In the genomic region with DNA sequence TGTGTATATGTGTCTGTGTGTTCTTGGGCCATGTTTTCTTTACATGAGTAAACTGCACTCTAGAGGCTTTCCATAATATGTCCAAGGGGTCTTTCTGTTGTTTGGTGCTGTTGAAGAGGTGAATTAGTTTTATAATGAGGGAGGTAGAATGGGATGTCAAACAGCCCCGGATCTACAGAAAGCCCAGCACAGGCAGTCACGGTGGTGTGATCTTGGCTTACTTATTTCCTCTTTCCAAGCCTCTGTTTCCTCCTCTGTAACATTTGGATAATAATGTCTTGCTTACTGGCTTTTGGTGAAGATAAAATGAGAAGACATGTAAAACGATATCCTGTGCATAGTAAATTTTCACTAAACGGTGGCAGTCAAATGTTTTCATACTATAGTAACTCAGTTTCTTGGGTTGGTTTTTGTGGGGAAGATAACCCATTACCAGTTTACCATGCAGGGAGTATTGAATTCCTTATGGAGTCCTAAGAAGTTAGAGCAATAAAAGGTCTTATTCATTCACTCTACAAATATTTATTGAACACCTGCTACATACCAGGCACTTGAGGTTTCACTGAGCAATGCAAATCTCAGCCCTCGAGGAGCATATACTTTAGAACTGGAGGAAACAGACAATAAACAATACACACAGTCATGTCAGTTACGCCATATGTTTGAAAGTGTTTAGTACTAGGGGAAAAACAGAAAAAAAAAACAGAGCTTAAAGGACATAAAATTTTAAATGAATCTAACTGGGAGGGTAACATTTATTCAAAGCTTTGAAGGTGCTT, we compare ENCODE assay signal across 13 cellular contexts. TPM values are rescaled to one million over a fixed set of nuclear protein-coding genes. Genes with fewer than 3 reads are reported as not detected.
DNase-seq lines count a peak whose midpoint lies in the region; ATAC-seq and TF ChIP-seq lines count a peak whose summit lies in the region.
"Had no signal": no experiment of that assay in that cellular context is flagged by ENCODE, and none has a peak within 500 bp of the region (broad histone marks: within the 10 kb centered on the region; RNA-seq: fewer than 3 reads in every experiment).

No MANE protein-coding gene starts in this region.

- no peak overlapping the region for H3K4me3 ChIP-seq in gastrocnemius medialis
- H3K4me3 ChIP-seq: neural progenitor cell had no signal

- H3K23me2 ChIP-seq in H9 (ENCODE audit: insufficient read length, low read depth, low read length, poor library complexity, severe bottlenecking), result no peaks in the 10 kb centered on the region

- intact Hi-C loops in gastrocnemius medialis (cut with DNase I; ENCODE audit: low total_unique reads), result no loop called here

- no peak overlapping the region for H3K14ac ChIP-seq in H9 (ENCODE audit: insufficient read depth, low read length)

- H3K4me1 Mint-ChIP-seq in H9, result peaks cover 45 to 82% of the 10 kb centered on the region in 2 experiments

- WGBS in H9 (ENCODE audit: extremely low coverage, insufficient read length, low lambda C conversion rate), result no CpG with 5 or more reads among the region's 6 CpGs

- ATAC-seq in gastrocnemius medialis, result no peak
- no peak for ATAC-seq in HG02885 (IDR thresholded peaks at IDR 0.05; ENCODE audit: poor library complexity, unreplicated experiment)

- no peak overlapping the region for H2AK5ac ChIP-seq in H9 (ENCODE audit: insufficient read length, low read length)

- no peak overlapping the region for H2BK5ac ChIP-seq in H9 (ENCODE audit: insufficient read length, low read length)

- H3K27ac ChIP-seq in epithelial cell of prostate (peak overlapping the region; percentile 82), gastrocnemius medialis (peak overlapping the region; percentile 8 to 62 (median 48)), H9 (ENCODE audit: insufficient read length, low read depth, low read length) (no peak overlapping the region)
- H3K27ac ChIP-seq: neural progenitor cell had no signal

- H3K18ac ChIP-seq in H9 (ENCODE audit: insufficient read length, low read depth, low read length), result no peak overlapping the region

- peak; percentile 11 for DNase-seq in EH (ENCODE audit: low read depth)
- peak; percentile 13 for DNase-seq in NCI-H460 (ENCODE audit: extremely low read depth, low read depth)
- DNase-seq in epithelial cell of prostate (ENCODE audit: low read depth, low spot score), result peak; percentile 79
- no peak for DNase-seq in gastrocnemius medialis
- DNase-seq in amniotic stem cell (lab: John Stamatoyannopoulos, UW), result no peak
- no peak for DNase-seq in stimulated activated CD4-positive, alpha-beta T cell treated with anti-CD3 and anti-CD28 coated beads, Interleukin-12 subunit alpha, Interleukin-12 subunit beta, amount 100 ng/mL, for 4 hours
- no peak for DNase-seq in H9
- DNase-seq: activated effector memory CD4-positive, alpha-beta T cell treated with Interleukin-2 at 50 U/mL for 16 hours; caudate nucleus; NCI-H510A treated with DMSO at 0.1 percent for 48 hours; T-helper 1 cell had no signal

- no peak overlapping the region for H3T11ph ChIP-seq in H9 (ENCODE audit: low read length)

- no peak overlapping the region for H2AFZ ChIP-seq in H9 (ENCODE audit: low read length)
- H2AFZ ChIP-seq: neural progenitor cell had no signal

- no peak overlapping the region for H3K23ac ChIP-seq in H9 (ENCODE audit: insufficient read length, low read depth, low read length)

- no peak overlapping the region for H3K56ac ChIP-seq in H9 (ENCODE audit: insufficient read length, low read depth, low read length)

- no peaks in the 10 kb centered on the region for H3K9me3 Mint-ChIP-seq in H9
- H3K9me3 Mint-ChIP-seq: neural progenitor cell had no signal

- H3K4ac ChIP-seq in H9 (ENCODE audit: low read depth, low read length), result no peak overlapping the region

- in situ Hi-C loops in gastrocnemius medialis (cut with MboI; ENCODE audit: low sequenced_read_pairs in 4 of 4), result no loop called here

- H3K4me2 ChIP-seq in H9 (ENCODE audit: insufficient read depth, insufficient read length, low read length), result no peak overlapping the region
- H3K4me2 ChIP-seq: neural progenitor cell had no signal

- H3K36me3 Mint-ChIP-seq in H9 (ENCODE audit: insufficient read depth in 1 of 3, low read depth in 3 of 3), result peaks cover 0 to 8% (median 3%) of the 10 kb centered on the region in 3 experiments; a peak in 3 of 7 replicates
- H3K36me3 Mint-ChIP-seq: neural progenitor cell had no signal

- no peak overlapping the region for H3K9ac ChIP-seq in H9 (ENCODE audit: extremely low read depth, insufficient read length, low read length)
- H3K9ac ChIP-seq: neural progenitor cell had no signal

- H2BK15ac ChIP-seq in H9 (ENCODE audit: low read depth, low read length), result no peak overlapping the region

- H4K20me1 ChIP-seq in H9 (ENCODE audit: control insufficient read depth, insufficient read depth, insufficient read length), result no peaks in the 10 kb centered on the region

- no peak overlapping the region for H4K5ac ChIP-seq in H9 (ENCODE audit: insufficient read length, low read depth, low read length)

- no peak for TF ChIP-seq POLR2A in gastrocnemius medialis (IDR thresholded peaks at IDR 0.05)

- H3K79me1 ChIP-seq in H9 (ENCODE audit: insufficient read depth, low read depth, low read length, poor library complexity, severe bottlenecking), result no peaks in the 10 kb centered on the region

- H2BK12ac ChIP-seq in H9 (ENCODE audit: insufficient read length, low read depth, low read length), result no peak overlapping the region

- no peak overlapping the region for H4K8ac ChIP-seq in H9 (replicated peaks; ENCODE audit: insufficient read length, low read depth, low read length)

- no peak overlapping the region for H2BK120ac ChIP-seq in H9 (ENCODE audit: low read depth, low read length, poor library complexity, severe bottlenecking)

- no peaks in the 10 kb centered on the region for H3K9me3 ChIP-seq in gastrocnemius medialis
- H3K9me3 ChIP-seq in H9 (ENCODE audit: control insufficient read depth, low read depth, low read length), result no peaks in the 10 kb centered on the region

- TF ChIP-seq CTCF in gastrocnemius medialis (IDR thresholded peaks at IDR 0.05 in 4 of 5, conservative IDR thresholded peaks at IDR 0.05 in 1 of 5), result no peak
- no peak for TF ChIP-seq CTCF in H9 (conservative IDR thresholded peaks at IDR 0.05)

- H3K4me1 ChIP-seq in gastrocnemius medialis, result peaks cover 90 to 98% of the 10 kb centered on the region in 2 donors
- peaks cover 10% of the 10 kb centered on the region for H3K4me1 ChIP-seq in H9 (ENCODE audit: insufficient read depth, low read length)

- no peak overlapping the region for H3K4me3 Mint-ChIP-seq in H9
- H3K4me3 Mint-ChIP-seq: neural progenitor cell had no signal

- H3K27me3 Mint-ChIP-seq in H9 (ENCODE audit: low read depth), result no peaks in the 10 kb centered on the region

- no peaks in the 10 kb centered on the region for H3K79me2 ChIP-seq in H9 (ENCODE audit: insufficient read depth, low read length)

- H4K91ac ChIP-seq in H9 (ENCODE audit: insufficient read length, low read depth, low read length), result no peak overlapping the region

- no peak overlapping the region for H2BK20ac ChIP-seq in H9 (ENCODE audit: low read depth, low read length, poor library complexity, severe bottlenecking)

- peaks cover 0 to 2% of the 10 kb centered on the region in 2 donors for H3K36me3 ChIP-seq in gastrocnemius medialis
- H3K36me3 ChIP-seq: neural progenitor cell had no signal

- no peaks in the 10 kb centered on the region for H3K27me3 ChIP-seq in gastrocnemius medialis
- H3K27me3 ChIP-seq in H9 (ENCODE audit: insufficient read depth, low read length), result no peaks in the 10 kb centered on the region
- H3K27me3 ChIP-seq: neural progenitor cell had no signal

- H3K27ac Mint-ChIP-seq in H9, result peak overlapping the region in 1 of 3 experiments; percentile 93; a peak in 3 of 7 replicates
- H3K27ac Mint-ChIP-seq: neural progenitor cell had no signal

RNA-seq across cellular contexts. Expression of gene C1orf21, which starts 32.3 kb away (rescaled TPM):
- total RNA-seq in NCI-H460 (2014; rRNA removed; shearing (Covaris generic)), result 11.0 and 12.0 TPM in 2 replicates
- polyA plus RNA-seq in NCI-H460 (2014; cell fraction: nucleus; rRNA removed), result 1.3 and 2.1 TPM in 2 replicates
- total RNA-seq in gastrocnemius medialis (100 to 1,000 TPM; 106 to 206 (median 154) TPM), H9 (2021) (36.0 and 36.4 TPM in 2 replicates)

Comparison
In these comparisons a context has a peak if more than half of its experiments do, and no peak if none do; other contexts are left out.
1. DNase-seq: peak in EH (single experiment), NCI-H460 (single experiment) and epithelial cell of prostate (single experiment); none in gastrocnemius medialis (0 of 2), amniotic stem cell (single experiment), stimulated activated CD4-positive, alpha-beta T cell treated with anti-CD3 and anti-CD28 coated beads, Interleukin-12 subunit alpha, Interleukin-12 subunit beta, amount 100 ng/mL, for 4 hours (single experiment) and H9 (single experiment).